Comparison of ENCODE assay signal across 4 cellular contexts in the genomic region with DNA sequence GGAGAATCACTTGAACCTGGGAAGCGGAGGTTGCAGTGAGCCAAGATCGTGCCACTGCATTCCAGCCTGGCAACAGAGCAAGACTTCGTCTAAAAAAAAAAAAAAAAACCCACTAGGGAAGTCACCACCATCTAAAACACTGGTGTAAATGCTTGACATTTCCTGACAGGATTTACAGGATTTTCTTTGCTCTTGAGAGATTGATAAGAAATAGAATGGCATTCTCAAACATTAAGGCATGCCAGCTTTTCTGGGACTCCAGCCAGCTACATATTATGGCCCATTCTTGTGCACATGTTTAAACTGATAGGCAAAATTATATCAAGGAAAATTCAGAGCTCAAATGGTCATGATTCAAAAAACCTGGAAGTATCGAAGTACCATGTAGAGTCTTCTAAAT.
TF ChIP-seq lines count a peak whose summit lies in the region.

No MANE protein-coding gene starts in this region.

TF ChIP-seq in SK-N-SH treated with all-trans-retinoic acid at 6 μM for 48 hours, 23 proteins besides CTCF, POLR2A, EP300 and RAD21:
- 0 out of 2 replicates have a peak, but pooled peaks have one; percentile 7 for TF ChIP-seq ISL1 (CRISPR knock-in tag; IDR thresholded peaks at IDR 0.05)
- no peak for TF ChIP-seq ZNF70 (CRISPR knock-in tag; IDR thresholded peaks at IDR 0.05)

TF ChIP-seq in SK-N-SH, 30 proteins besides CTCF, POLR2A, EP300 and RAD21:
- no peak for TF ChIP-seq ELF1 (IDR thresholded peaks at IDR 0.05)
- no peak for TF ChIP-seq RFX5 (IDR thresholded peaks at IDR 0.05; ENCODE audit: low read length)
- no peak for TF ChIP-seq FOXM1 (IDR thresholded peaks at IDR 0.05; ENCODE audit: low read depth)
- no peak for TF ChIP-seq YY1 (IDR thresholded peaks at IDR 0.05; ENCODE audit: low read depth)
- TF ChIP-seq, protein P1, sequence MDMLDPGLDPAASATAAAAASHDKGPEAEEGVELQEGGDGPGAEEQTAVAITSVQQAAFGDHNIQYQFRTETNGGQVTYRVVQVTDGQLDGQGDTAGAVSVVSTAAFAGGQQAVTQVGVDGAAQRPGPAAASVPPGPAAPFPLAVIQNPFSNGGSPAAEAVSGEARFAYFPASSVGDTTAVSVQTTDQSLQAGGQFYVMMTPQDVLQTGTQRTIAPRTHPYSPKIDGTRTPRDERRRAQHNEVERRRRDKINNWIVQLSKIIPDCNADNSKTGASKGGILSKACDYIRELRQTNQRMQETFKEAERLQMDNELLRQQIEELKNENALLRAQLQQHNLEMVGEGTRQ (IDR thresholded peaks at IDR 0.05; ENCODE audit: borderline replicate concordance, low read depth, low read length): no peak
- no peak for TF ChIP-seq CHD2 (IDR thresholded peaks at IDR 0.05; ENCODE audit: low read length, partially characterized antibody)
- TF ChIP-seq, protein P2, sequence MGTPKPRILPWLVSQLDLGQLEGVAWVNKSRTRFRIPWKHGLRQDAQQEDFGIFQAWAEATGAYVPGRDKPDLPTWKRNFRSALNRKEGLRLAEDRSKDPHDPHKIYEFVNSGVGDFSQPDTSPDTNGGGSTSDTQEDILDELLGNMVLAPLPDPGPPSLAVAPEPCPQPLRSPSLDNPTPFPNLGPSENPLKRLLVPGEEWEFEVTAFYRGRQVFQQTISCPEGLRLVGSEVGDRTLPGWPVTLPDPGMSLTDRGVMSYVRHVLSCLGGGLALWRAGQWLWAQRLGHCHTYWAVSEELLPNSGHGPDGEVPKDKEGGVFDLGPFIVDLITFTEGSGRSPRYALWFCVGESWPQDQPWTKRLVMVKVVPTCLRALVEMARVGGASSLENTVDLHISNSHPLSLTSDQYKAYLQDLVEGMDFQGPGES (IDR thresholded peaks at IDR 0.05; ENCODE audit: low read depth, low read length): no peak
- no peak for TF ChIP-seq MEF2A (IDR thresholded peaks at IDR 0.05; ENCODE audit: borderline replicate concordance, low read depth)
- TF ChIP-seq TAF1 (IDR thresholded peaks at IDR 0.05; ENCODE audit: borderline replicate concordance, low read depth, low read length): no peak
- TF ChIP-seq FOSL2 (IDR thresholded peaks at IDR 0.05; ENCODE audit: borderline replicate concordance, low read depth): no peak
- TF ChIP-seq, protein P3, sequence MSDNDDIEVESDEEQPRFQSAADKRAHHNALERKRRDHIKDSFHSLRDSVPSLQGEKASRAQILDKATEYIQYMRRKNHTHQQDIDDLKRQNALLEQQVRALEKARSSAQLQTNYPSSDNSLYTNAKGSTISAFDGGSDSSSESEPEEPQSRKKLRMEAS (IDR thresholded peaks at IDR 0.05; ENCODE audit: low read depth): no peak
- TF ChIP-seq GATA2 (CRISPR knock-in tag; IDR thresholded peaks at IDR 0.05): no peak

TF ChIP-seq in endothelial cell of umbilical vein, 7 proteins besides CTCF, POLR2A, EP300 and RAD21:
- TF ChIP-seq MYC (IDR thresholded peaks at IDR 0.05; ENCODE audit: low read depth, low read length) (no peak), EZH2 (IDR thresholded peaks at IDR 0.05; ENCODE audit: borderline replicate concordance, low read depth, low read length, severe bottlenecking) (no peak), FOS (IDR thresholded peaks at IDR 0.05; ENCODE audit: borderline replicate concordance, insufficient read depth, low read length) (no peak), JUN (IDR thresholded peaks at IDR 0.05; ENCODE audit: borderline replicate concordance, insufficient read depth, insufficient read length, low read depth) (no peak), GATA2 (IDR thresholded peaks at IDR 0.05; ENCODE audit: insufficient read depth, insufficient read length, low read depth, low read length) (no peak), POLR2AphosphoS5 (IDR thresholded peaks at IDR 0.05; ENCODE audit: insufficient read depth, low read depth, low read length) (no peak)
- TF ChIP-seq, protein P3 (IDR thresholded peaks at IDR 0.05; ENCODE audit: insufficient read depth, insufficient read length): no peak

TF ChIP-seq in HepG2, 621 proteins besides CTCF, POLR2A, EP300 and RAD21:
- TF ChIP-seq, protein P4, sequence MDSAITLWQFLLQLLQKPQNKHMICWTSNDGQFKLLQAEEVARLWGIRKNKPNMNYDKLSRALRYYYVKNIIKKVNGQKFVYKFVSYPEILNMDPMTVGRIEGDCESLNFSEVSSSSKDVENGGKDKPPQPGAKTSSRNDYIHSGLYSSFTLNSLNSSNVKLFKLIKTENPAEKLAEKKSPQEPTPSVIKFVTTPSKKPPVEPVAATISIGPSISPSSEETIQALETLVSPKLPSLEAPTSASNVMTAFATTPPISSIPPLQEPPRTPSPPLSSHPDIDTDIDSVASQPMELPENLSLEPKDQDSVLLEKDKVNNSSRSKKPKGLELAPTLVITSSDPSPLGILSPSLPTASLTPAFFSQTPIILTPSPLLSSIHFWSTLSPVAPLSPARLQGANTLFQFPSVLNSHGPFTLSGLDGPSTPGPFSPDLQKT (CRISPR knock-in tag; IDR thresholded peaks at IDR 0.05; ENCODE audit: borderline replicate concordance): no peak
- TF ChIP-seq GTF2F1 (IDR thresholded peaks at IDR 0.05; ENCODE audit: low read length): no peak
- TF ChIP-seq MYC (CRISPR knock-in tag; IDR thresholded peaks at IDR 0.05; ENCODE audit: borderline replicate concordance): no peak
- no peak for TF ChIP-seq ZSCAN21 (CRISPR knock-in tag; IDR thresholded peaks at IDR 0.05; ENCODE audit: borderline replicate concordance)
- TF ChIP-seq ZNF678 (CRISPR knock-in tag; IDR thresholded peaks at IDR 0.05): no peak
- TF ChIP-seq, protein P5, sequence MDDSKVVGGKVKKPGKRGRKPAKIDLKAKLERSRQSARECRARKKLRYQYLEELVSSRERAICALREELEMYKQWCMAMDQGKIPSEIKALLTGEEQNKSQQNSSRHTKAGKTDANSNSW (CRISPR knock-in tag; IDR thresholded peaks at IDR 0.05; ENCODE audit: borderline replicate concordance): no peak
- no peak for TF ChIP-seq ZNF510 (CRISPR knock-in tag; IDR thresholded peaks at IDR 0.05; ENCODE audit: low read depth)
- no peak for TF ChIP-seq KLF15 (CRISPR knock-in tag; IDR thresholded peaks at IDR 0.05; ENCODE audit: borderline replicate concordance)
- no peak for TF ChIP-seq ZNF629 (CRISPR knock-in tag; conservative IDR thresholded peaks at IDR 0.05)
- TF ChIP-seq MAF1 (CRISPR knock-in tag; IDR thresholded peaks at IDR 0.05; ENCODE audit: borderline replicate concordance): no peak
- TF ChIP-seq, protein P6, sequence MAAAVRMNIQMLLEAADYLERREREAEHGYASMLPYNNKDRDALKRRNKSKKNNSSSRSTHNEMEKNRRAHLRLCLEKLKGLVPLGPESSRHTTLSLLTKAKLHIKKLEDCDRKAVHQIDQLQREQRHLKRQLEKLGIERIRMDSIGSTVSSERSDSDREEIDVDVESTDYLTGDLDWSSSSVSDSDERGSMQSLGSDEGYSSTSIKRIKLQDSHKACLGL (CRISPR knock-in tag; IDR thresholded peaks at IDR 0.05): no peak
- TF ChIP-seq, protein P7, sequence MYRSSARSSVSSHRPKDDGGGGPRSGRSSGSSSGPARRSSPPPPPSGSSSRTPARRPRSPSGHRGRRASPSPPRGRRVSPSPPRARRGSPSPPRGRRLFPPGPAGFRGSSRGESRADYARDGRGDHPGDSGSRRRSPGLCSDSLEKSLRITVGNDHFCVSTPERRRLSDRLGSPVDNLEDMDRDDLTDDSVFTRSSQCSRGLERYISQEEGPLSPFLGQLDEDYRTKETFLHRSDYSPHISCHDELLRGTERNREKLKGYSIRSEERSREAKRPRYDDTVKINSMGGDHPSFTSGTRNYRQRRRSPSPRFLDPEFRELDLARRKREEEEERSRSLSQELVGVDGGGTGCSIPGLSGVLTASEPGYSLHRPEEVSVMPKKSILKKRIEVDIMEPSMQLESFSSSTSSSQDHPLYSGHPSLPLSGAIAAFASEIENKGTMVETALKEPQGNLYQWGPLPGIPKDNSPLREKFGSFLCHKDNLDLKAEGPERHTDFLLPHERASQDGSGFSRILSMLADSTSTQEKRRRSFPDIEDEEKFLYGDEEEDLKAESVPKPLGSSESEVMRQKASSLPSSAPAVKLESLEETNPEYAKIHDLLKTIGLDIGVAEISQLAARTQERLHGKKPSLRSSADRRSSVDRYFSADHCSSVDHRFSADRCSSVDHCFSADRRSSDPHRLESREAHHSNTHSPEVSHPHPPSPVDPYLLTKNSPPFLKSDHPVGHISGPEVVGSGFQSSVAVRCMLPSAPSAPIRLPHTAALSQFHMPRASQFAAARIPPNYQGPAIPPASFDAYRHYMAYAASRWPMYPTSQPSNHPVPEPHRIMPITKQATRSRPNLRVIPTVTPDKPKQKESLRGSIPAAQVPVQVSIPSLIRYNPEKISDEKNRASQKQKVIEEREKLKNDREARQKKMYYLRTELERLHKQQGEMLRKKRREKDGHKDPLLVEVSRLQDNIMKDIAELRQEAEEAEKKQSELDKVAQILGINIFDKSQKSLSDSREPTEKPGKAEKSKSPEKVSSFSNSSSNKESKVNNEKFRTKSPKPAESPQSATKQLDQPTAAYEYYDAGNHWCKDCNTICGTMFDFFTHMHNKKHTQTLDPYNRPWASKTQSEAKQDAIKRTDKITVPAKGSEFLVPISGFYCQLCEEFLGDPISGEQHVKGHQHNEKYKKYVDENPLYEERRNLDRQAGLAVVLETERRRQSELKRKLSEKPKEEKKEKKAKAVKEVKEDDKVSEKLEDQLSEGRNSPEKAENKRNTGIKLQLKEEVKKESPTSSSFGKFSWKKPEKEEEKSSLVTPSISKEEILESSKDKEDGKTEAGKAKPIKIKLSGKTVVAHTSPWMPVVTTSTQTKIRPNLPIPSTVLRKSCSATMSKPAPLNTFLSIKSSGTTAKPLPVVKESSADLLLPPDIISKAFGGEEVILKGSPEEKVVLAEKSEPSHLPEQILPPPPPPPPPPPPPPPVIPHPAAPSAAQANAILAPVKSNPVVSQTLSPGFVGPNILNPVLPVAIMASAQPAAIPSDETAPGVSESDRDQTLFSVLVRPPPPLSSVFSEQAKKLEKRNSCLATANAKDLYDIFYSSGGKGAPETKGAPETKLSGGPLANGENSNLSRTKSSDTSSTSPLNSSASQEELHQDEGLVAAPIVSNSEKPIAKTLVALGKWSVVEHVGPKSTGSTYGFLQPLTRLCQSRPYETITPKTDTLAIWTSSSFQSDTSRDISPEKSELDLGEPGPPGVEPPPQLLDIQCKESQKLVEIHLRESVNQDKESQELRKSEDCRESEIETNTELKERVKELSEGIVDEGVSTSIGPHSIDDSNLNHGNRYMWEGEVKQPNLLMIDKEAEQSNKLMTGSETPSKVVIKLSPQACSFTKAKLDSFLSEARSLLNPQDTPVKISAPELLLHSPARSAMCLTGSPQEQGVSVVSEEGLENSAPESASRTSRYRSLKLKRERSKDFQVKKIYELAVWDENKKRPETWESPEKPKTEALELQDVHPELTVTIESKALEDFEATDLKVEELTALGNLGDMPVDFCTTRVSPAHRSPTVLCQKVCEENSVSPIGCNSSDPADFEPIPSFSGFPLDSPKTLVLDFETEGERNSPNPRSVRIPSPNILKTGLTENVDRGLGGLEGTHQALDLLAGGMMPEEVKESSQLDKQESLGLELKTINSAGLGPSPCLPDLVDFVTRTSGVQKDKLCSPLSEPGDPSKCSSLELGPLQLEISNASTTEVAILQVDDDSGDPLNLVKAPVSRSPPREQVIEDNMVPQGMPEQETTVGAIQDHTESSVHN (CRISPR knock-in tag; IDR thresholded peaks at IDR 0.05): no peak
- TF ChIP-seq, protein P8, sequence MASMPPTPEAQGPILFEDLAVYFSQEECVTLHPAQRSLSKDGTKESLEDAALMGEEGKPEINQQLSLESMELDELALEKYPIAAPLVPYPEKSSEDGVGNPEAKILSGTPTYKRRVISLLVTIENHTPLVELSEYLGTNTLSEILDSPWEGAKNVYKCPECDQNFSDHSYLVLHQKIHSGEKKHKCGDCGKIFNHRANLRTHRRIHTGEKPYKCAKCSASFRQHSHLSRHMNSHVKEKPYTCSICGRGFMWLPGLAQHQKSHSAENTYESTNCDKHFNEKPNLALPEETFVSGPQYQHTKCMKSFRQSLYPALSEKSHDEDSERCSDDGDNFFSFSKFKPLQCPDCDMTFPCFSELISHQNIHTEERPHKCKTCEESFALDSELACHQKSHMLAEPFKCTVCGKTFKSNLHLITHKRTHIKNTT (CRISPR knock-in tag; IDR thresholded peaks at IDR 0.05): no peak
- TF ChIP-seq XRCC5 (optimal IDR thresholded peaks at IDR 0.05; ENCODE audit: low read length): no peak
- no peak for TF ChIP-seq MTA3 (CRISPR knock-in tag; IDR thresholded peaks at IDR 0.05)
- no peak for TF ChIP-seq SETDB1 (CRISPR knock-in tag; IDR thresholded peaks at IDR 0.05; ENCODE audit: borderline replicate concordance)
- TF ChIP-seq KDM5A (IDR thresholded peaks at IDR 0.05; ENCODE audit: borderline replicate concordance, low read length): no peak
- TF ChIP-seq, protein P9, sequence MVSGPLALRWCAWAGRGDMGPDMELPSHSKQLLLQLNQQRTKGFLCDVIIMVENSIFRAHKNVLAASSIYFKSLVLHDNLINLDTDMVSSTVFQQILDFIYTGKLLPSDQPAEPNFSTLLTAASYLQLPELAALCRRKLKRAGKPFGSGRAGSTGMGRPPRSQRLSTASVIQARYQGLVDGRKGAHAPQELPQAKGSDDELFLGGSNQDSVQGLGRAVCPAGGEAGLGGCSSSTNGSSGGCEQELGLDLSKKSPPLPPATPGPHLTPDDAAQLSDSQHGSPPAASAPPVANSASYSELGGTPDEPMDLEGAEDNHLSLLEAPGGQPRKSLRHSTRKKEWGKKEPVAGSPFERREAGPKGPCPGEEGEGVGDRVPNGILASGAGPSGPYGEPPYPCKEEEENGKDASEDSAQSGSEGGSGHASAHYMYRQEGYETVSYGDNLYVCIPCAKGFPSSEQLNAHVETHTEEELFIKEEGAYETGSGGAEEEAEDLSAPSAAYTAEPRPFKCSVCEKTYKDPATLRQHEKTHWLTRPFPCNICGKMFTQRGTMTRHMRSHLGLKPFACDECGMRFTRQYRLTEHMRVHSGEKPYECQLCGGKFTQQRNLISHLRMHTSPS (CRISPR knock-in tag; IDR thresholded peaks at IDR 0.05; ENCODE audit: low read depth): no peak
- no peak for TF ChIP-seq ZFP1 (CRISPR knock-in tag; IDR thresholded peaks at IDR 0.05)
